2 cellular contexts compared by ENCODE assay signal in the genomic region with DNA sequence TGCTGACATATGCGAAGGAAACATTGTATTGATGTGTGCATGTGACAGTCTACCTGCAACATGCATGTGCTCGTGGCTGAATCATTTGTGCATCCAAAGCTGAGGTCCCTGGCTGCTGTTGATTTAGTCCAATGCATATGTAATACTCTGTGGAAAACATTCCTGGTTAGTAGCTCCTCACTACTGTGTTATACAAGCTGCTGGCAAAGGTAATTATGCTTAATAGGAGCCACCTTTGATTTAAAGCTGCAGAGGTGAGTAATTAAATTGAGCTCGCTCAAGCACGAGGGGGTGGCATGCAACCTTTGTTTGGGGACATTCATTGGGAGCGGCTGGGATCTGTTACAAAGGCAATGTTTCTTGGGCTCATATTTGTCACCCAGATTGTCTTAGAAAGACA.
TF ChIP-seq lines count a peak whose summit lies in the region.

No MANE protein-coding gene starts in this region.

TF ChIP-seq in liver, 16 proteins besides CTCF, POLR2A, EP300 and RAD21 (continued from another document):
- TF ChIP-seq HNF4A (conservative IDR thresholded peaks at IDR 0.05) (no peak), TAF1 (conservative IDR thresholded peaks at IDR 0.05) (no peak), RXRA (IDR thresholded peaks at IDR 0.05) (no peak), HNF4G (IDR thresholded peaks at IDR 0.05) (no peak), FOXA2 (IDR thresholded peaks at IDR 0.05) (no peak), SP1 (IDR thresholded peaks at IDR 0.05) (no peak)
- TF ChIP-seq, protein P1, sequence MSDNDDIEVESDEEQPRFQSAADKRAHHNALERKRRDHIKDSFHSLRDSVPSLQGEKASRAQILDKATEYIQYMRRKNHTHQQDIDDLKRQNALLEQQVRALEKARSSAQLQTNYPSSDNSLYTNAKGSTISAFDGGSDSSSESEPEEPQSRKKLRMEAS (IDR thresholded peaks at IDR 0.05), result no peak
- TF ChIP-seq, protein P2, sequence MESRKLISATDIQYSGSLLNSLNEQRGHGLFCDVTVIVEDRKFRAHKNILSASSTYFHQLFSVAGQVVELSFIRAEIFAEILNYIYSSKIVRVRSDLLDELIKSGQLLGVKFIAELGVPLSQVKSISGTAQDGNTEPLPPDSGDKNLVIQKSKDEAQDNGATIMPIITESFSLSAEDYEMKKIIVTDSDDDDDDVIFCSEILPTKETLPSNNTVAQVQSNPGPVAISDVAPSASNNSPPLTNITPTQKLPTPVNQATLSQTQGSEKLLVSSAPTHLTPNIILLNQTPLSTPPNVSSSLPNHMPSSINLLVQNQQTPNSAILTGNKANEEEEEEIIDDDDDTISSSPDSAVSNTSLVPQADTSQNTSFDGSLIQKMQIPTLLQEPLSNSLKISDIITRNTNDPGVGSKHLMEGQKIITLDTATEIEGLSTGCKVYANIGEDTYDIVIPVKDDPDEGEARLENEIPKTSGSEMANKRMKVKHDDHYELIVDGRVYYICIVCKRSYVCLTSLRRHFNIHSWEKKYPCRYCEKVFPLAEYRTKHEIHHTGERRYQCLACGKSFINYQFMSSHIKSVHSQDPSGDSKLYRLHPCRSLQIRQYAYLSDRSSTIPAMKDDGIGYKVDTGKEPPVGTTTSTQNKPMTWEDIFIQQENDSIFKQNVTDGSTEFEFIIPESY (IDR thresholded peaks at IDR 0.05), result no peak

TF ChIP-seq in HepG2, 621 proteins besides CTCF, POLR2A, EP300 and RAD21:
- TF ChIP-seq, protein P3, sequence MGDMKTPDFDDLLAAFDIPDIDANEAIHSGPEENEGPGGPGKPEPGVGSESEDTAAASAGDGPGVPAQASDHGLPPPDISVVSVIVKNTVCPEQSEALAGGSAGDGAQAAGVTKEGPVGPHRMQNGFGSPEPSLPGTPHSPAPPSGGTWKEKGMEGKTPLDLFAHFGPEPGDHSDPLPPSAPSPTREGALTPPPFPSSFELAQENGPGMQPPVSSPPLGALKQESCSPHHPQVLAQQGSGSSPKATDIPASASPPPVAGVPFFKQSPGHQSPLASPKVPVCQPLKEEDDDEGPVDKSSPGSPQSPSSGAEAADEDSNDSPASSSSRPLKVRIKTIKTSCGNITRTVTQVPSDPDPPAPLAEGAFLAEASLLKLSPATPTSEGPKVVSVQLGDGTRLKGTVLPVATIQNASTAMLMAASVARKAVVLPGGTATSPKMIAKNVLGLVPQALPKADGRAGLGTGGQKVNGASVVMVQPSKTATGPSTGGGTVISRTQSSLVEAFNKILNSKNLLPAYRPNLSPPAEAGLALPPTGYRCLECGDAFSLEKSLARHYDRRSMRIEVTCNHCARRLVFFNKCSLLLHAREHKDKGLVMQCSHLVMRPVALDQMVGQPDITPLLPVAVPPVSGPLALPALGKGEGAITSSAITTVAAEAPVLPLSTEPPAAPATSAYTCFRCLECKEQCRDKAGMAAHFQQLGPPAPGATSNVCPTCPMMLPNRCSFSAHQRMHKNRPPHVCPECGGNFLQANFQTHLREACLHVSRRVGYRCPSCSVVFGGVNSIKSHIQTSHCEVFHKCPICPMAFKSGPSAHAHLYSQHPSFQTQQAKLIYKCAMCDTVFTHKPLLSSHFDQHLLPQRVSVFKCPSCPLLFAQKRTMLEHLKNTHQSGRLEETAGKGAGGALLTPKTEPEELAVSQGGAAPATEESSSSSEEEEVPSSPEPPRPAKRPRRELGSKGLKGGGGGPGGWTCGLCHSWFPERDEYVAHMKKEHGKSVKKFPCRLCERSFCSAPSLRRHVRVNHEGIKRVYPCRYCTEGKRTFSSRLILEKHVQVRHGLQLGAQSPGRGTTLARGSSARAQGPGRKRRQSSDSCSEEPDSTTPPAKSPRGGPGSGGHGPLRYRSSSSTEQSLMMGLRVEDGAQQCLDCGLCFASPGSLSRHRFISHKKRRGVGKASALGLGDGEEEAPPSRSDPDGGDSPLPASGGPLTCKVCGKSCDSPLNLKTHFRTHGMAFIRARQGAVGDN (CRISPR knock-in tag; IDR thresholded peaks at IDR 0.05), result no peak
- TF ChIP-seq SNAPC2 (CRISPR knock-in tag; IDR thresholded peaks at IDR 0.05), result no peak
- no peak for TF ChIP-seq CBFB (CRISPR knock-in tag; IDR thresholded peaks at IDR 0.05)
- TF ChIP-seq SMAD3 (CRISPR knock-in tag; IDR thresholded peaks at IDR 0.05), result no peak
